In genomic region chr2:142748559-142749099, GRCh38 we compare ENCODE assay signal across 26 cellular contexts.
"Had no signal": no experiment of that assay in that cellular context is flagged by ENCODE, and none has a peak within 500 bp of the region (broad histone marks: within the 10 kb centered on the region; RNA-seq: fewer than 3 reads in every experiment).

No MANE protein-coding gene starts in this region.

- H3K9me3 ChIP-seq: ascending aorta, breast epithelium, colonic mucosa, esophagus squamous epithelium, gastroesophageal sphincter had no signal

- ATAC-seq: activated naive CD4-positive, alpha-beta T cell treated with anti-CD3 and anti-CD28 coated beads, Interleukin-2, amount 50 U/mL, for 72 hours; activated T-cell treated with anti-CD3 and anti-CD28 coated beads, Interleukin-2, amount 50 U/mL, for 72 hours; gastroesophageal sphincter had no signal

- H3K4me3 ChIP-seq: ascending aorta, breast epithelium, cardiac muscle cell, colonic mucosa, esophagus squamous epithelium, gastroesophageal sphincter had no signal

- H3K27ac ChIP-seq: ascending aorta, breast epithelium, cardiac muscle cell, colonic mucosa, epithelial cell of prostate, esophagus squamous epithelium, gastroesophageal sphincter had no signal

- H3K4me1 ChIP-seq: ascending aorta, breast epithelium, colonic mucosa, esophagus squamous epithelium, gastroesophageal sphincter had no signal

- DNase-seq: activated CD4-positive, alpha-beta memory T cell treated with anti-CD3 and anti-CD28 coated beads, Interleukin-2, amount 10 ng/mL, durations not matched to agents 7 days and 5 days; activated CD4-positive, alpha-beta T cell treated with anti-CD3 and anti-CD28 coated beads for 1 hour; activated CD4-positive, alpha-beta T cell treated with anti-CD3 and anti-CD28 coated beads for 4 hours; activated CD4-positive, alpha-beta T cell treated with anti-CD3 and anti-CD28 coated beads, Interleukin-2, amount 10 ng/mL, durations not matched to agents 7 days and 5 days; activated CD4-positive, alpha-beta T cell treated with anti-CD3 and anti-CD28 coated beads, Interleukin-2, amount 50 U/mL, for 4 hours; activated CD8-positive, alpha-beta memory T cell treated with anti-CD3 and anti-CD28 coated beads, Interleukin-2, amount 50 U/mL, for 48 hours; activated gamma-delta T cell; activated naive CD4-positive, alpha-beta T cell; activated naive CD4-positive, alpha-beta T cell treated with anti-CD3 and anti-CD28 coated beads, Interleukin-2, amount 10 ng/mL, durations not matched to agents 7 days and 5 days; activated naive CD8-positive, alpha-beta T cell treated with anti-CD3 and anti-CD28 coated beads, Interleukin-2, amount 10 ng/mL, durations not matched to agents 7 days and 5 days; activated T-cell treated with anti-CD3 and anti-CD28 coated beads for 4 hours; activated T-cell treated with anti-CD3 and anti-CD28 coated beads, Interleukin-2, amount 50 U/mL, for 24 hours; activated T-cell treated with anti-CD3 and anti-CD28 coated beads, Interleukin-2, amount 50 U/mL, for 72 hours; central memory CD4-positive, alpha-beta T cell; cerebellar nuclear complex; colonic mucosa; effector CD8-positive, alpha-beta T cell; esophagus squamous epithelium; foreskin melanocyte; T-helper 2 cell had no signal

- H3K27me3 ChIP-seq: ascending aorta, breast epithelium, cardiac muscle cell, colonic mucosa, esophagus squamous epithelium, gastroesophageal sphincter had no signal

- H3K36me3 ChIP-seq: ascending aorta, breast epithelium, cardiac muscle cell, colonic mucosa, esophagus squamous epithelium, gastroesophageal sphincter had no signal
